Comparison of ENCODE assay signal across 22 cellular contexts in the genomic region with DNA sequence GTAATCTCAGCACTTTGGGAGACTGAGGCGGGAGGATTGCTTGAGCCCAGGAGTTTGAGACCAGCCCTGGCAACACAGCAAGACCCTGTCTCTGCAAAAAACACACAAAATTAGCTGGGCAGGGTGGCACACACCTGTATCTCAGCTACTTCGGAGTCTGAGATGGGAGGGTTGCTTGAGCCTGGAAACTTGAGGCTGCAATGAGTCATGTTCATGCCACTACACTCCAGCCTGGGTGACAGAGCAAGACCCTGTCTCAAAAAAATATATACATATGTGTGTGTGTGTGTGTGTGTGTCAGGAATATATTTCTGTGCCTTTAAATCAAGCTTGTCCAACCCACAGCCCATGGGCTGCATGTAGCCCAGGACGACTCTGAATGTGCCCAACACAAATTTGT.
"Had no signal": no experiment of that assay in that cellular context is flagged by ENCODE, and none has a peak within 500 bp of the region (broad histone marks: within the 10 kb centered on the region; RNA-seq: fewer than 3 reads in every experiment).

No MANE protein-coding gene starts in this region.

- H3K36me3 ChIP-seq: thoracic aorta, transverse colon had no signal

- H3K27me3 ChIP-seq: dorsolateral prefrontal cortex, left lung, stomach, transverse colon had no signal

- H3K4me1 ChIP-seq: left lung, parathyroid adenoma, psoas muscle, transverse colon had no signal

- H3K9me3 ChIP-seq: left lung, lower lobe of right lung, psoas muscle, stomach, thoracic aorta, transverse colon had no signal

- ATAC-seq: left lung, lower lobe of right lung, psoas muscle, sciatic nerve had no signal

- H3K4me3 ChIP-seq: dorsolateral prefrontal cortex, left lung, lower lobe of right lung, psoas muscle, stomach, thoracic aorta, transverse colon had no signal

- DNase-seq: cortex of kidney; dorsolateral prefrontal cortex; effector CD8-positive, alpha-beta T cell; foreskin melanocyte; head of caudate nucleus; hypothalamus; islet precursor cell; left lung; lower lobe of right lung; midbrain; nephron progenitor cell; retina; stimulated activated CD4-positive, alpha-beta T cell treated with anti-CD3 and anti-CD28 coated beads, Interleukin-2, amount 100 ng/mL, for 24 hours; stimulated activated CD4-positive, alpha-beta T cell treated with anti-CD3 and anti-CD28 coated beads, Interleukin-4, amount 100 ng/mL, for 4 hours; stimulated activated naive CD4-positive, alpha-beta T cell; stomach; substantia nigra; transverse colon had no signal

- H3K27ac ChIP-seq: dorsolateral prefrontal cortex, left lung, lower lobe of right lung, parathyroid adenoma, psoas muscle, thoracic aorta, transverse colon had no signal

- H3K9ac ChIP-seq: parathyroid adenoma had no signal
